In genomic region chr10:124541076-124541903, GRCh38 we compare ENCODE assay signal across 18 cellular contexts.
"Had no signal": no experiment of that assay in that cellular context is flagged by ENCODE, and none has a peak within 500 bp of the region (broad histone marks: within the 10 kb centered on the region; RNA-seq: fewer than 3 reads in every experiment).

No MANE protein-coding gene starts in this region.

- H3K4me3 ChIP-seq: colonic mucosa, esophagus squamous epithelium, ovary, smooth muscle cell, testis, vagina had no signal

- H3K9me3 ChIP-seq: ascending aorta, colonic mucosa, esophagus squamous epithelium, gastrocnemius medialis, ovary, testis, vagina had no signal

- H3K4me1 ChIP-seq: colonic mucosa had no signal

- H3K36me3 ChIP-seq: ascending aorta, colonic mucosa, esophagus squamous epithelium, gastrocnemius medialis, ovary, vagina had no signal

- DNase-seq: activated CD4-positive, alpha-beta T cell treated with anti-CD3 and anti-CD28 coated beads, Interleukin-2, amount 10 ng/mL, durations not matched to agents 7 days and 5 days; activated CD4-positive, CD25-positive, alpha-beta regulatory T cell treated with anti-CD3 and anti-CD28 coated beads, Interleukin-2, amount 50 U/mL, for 72 hours; activated CD8-positive, alpha-beta T cell treated with anti-CD3 and anti-CD28 coated beads for 36 hours; activated gamma-delta T cell; colonic mucosa; esophagus squamous epithelium; gastrocnemius medialis; left ventricle myocardium superior; mammary epithelial cell; natural killer cell; stimulated activated CD4-positive, alpha-beta T cell treated with anti-CD3 and anti-CD28 coated beads, Interleukin-15, amount 100 ng/mL, for 24 hours; stimulated activated naive B cell treated with anti-CD40 and anti-IgM and Interleukin-4, amounts not matched to agents 10 μg/mL and 1 μg/mL and 100 μg/mL, for 72 hours; testis had no signal

- H3K27me3 ChIP-seq: ascending aorta, colonic mucosa, esophagus squamous epithelium, gastrocnemius medialis, ovary, testis, vagina had no signal

- H3K4me2 ChIP-seq: smooth muscle cell had no signal

- H3K27ac ChIP-seq: ascending aorta, colonic mucosa, esophagus squamous epithelium, ovary, testis, vagina, VCaP had no signal
